In the genomic region with DNA sequence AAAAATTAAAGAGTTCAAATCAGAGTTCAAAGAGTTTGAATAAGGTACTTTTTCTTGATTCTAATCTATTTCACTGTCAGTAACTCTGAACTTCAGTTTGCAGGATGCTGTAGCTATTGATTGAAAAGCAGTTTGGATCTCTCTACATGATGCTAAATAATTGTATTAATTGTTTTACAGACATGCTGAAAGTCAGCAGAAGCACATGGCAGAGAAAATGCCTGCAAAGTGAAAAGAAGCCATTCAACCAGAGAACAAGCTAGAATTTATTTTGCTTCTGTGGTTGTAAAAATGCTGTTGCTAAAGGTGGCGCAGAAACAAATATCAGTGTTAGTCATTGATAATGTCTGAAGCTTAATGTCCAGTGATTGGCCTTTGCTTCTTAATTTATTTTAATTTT, we compare ENCODE assay signal across 15 cellular contexts. TPM values are rescaled to one million over a fixed set of nuclear protein-coding genes. Genes with fewer than 3 reads are reported as not detected.
DNase-seq lines count a peak whose midpoint lies in the region; ATAC-seq and TF ChIP-seq lines count a peak whose summit lies in the region.
"Had no signal": no experiment of that assay in that cellular context is flagged by ENCODE, and none has a peak within 500 bp of the region (broad histone marks: within the 10 kb centered on the region; RNA-seq: fewer than 3 reads in every experiment).

No MANE protein-coding gene starts in this region.

- H3K4me3 ChIP-seq in left ventricle myocardium inferior (no peak overlapping the region), right cardiac atrium (ENCODE audit: low read length) (no peak overlapping the region), osteoblast (ENCODE audit: insufficient read depth, low read length) (no peak overlapping the region)
- H3K4me3 ChIP-seq: BLaER1 treated with 17β-estradiol and CSF1 and Interleukin-3, amounts not matched to agents 10 nM and 100 nM; GM23248 had no signal

- H3K9me3 ChIP-seq in left ventricle myocardium inferior (replicated peaks) (no peaks in the 10 kb centered on the region), right cardiac atrium (ENCODE audit: control insufficient read depth, low read length) (no peaks in the 10 kb centered on the region), osteoblast (ENCODE audit: low read depth, low read length) (no peaks in the 10 kb centered on the region)
- H3K9me3 ChIP-seq: BLaER1 treated with 17β-estradiol and CSF1 and Interleukin-3, amounts not matched to agents 10 nM and 100 nM had no signal

- H2AFZ ChIP-seq in osteoblast (ENCODE audit: low read length), result no peak overlapping the region
- H2AFZ ChIP-seq: GM23248 had no signal

- H3K4me2 ChIP-seq in osteoblast (ENCODE audit: insufficient read depth, low read length), result no peak overlapping the region
- H3K4me2 ChIP-seq: BLaER1 treated with 17β-estradiol and CSF1 and Interleukin-3, amounts not matched to agents 10 nM and 100 nM had no signal

- intact Hi-C loops in left ventricle myocardium inferior (cut with micrococcal nuclease) (no loop called here), right cardiac atrium (cut with DNase I) (no loop called here)

- H3K79me2 ChIP-seq in osteoblast (ENCODE audit: insufficient read depth, low read length), result peaks cover 17% of the 10 kb centered on the region

- ATAC-seq in right cardiac atrium, result no peak
- ATAC-seq: HCT116 had no signal

- TF ChIP-seq CTCF in left ventricle myocardium inferior (IDR thresholded peaks at IDR 0.05; ENCODE audit: borderline replicate concordance), result no peak
- TF ChIP-seq CTCF in osteoblast (IDR thresholded peaks at IDR 0.05; ENCODE audit: extremely low read depth, low read depth, low read length), result no peak

- DNase-seq in left ventricle myocardium inferior, result no peak
- no peak for DNase-seq in right cardiac atrium
- no peak for DNase-seq in osteoblast (ENCODE audit: insufficient read length, low spot score, missing footprints)
- no peak for DNase-seq in germinal center (ENCODE audit: low spot score)
- no peak for DNase-seq in NCI-H1694 (lab: John Stamatoyannopoulos, UW)
- DNase-seq in foreskin melanocyte, result no peak
- DNase-seq: 8988T; CD4-positive, CD25-positive, alpha-beta regulatory T cell; DMS53; GF-D8 had no signal

- H4K20me1 ChIP-seq in osteoblast (ENCODE audit: insufficient read depth, low read length), result no peaks in the 10 kb centered on the region
- H4K20me1 ChIP-seq: BLaER1 treated with 17β-estradiol and CSF1 and Interleukin-3, amounts not matched to agents 10 nM and 100 nM had no signal

- H3K4me1 ChIP-seq in left ventricle myocardium inferior (peaks cover 72% of the 10 kb centered on the region), right cardiac atrium (ENCODE audit: control insufficient read depth, insufficient read depth, low read length) (peaks cover 9% of the 10 kb centered on the region), osteoblast (ENCODE audit: insufficient read depth, low read length) (peaks cover 33% of the 10 kb centered on the region)

- H3K27ac ChIP-seq in left ventricle myocardium inferior (replicated peaks) (peak overlapping the region; percentile 68), right cardiac atrium (ENCODE audit: low read length) (no peak overlapping the region), cingulate gyrus (ENCODE audit: low read depth, low read length) (peak overlapping the region; percentile 78), osteoblast (ENCODE audit: low read depth, low read length) (peak overlapping the region; percentile 67)
- H3K27ac ChIP-seq: BLaER1 treated with 17β-estradiol and CSF1 and Interleukin-3, amounts not matched to agents 10 nM and 100 nM; GM23248 had no signal

- 89% methylated on average over 1 of the region's 1 CpG for WGBS in right cardiac atrium

- H3K36me3 ChIP-seq in left ventricle myocardium inferior, result peaks cover 24% of the 10 kb centered on the region
- H3K36me3 ChIP-seq in osteoblast (ENCODE audit: insufficient read depth, low read length), result peaks cover 30% of the 10 kb centered on the region

- H3K27me3 ChIP-seq in left ventricle myocardium inferior (ENCODE audit: low read depth), result no peaks in the 10 kb centered on the region
- H3K27me3 ChIP-seq in right cardiac atrium (ENCODE audit: control insufficient read depth, insufficient read depth), result no peaks in the 10 kb centered on the region
- H3K27me3 ChIP-seq in osteoblast (ENCODE audit: insufficient read depth, low read length), result no peaks in the 10 kb centered on the region
- H3K27me3 ChIP-seq: BLaER1 treated with 17β-estradiol and CSF1 and Interleukin-3, amounts not matched to agents 10 nM and 100 nM had no signal

RNA-seq across cellular contexts. Expression of a gene that starts 56.9 kb away (rescaled TPM):
- total RNA-seq in left ventricle myocardium inferior, result 62.6 TPM
- total RNA-seq in right cardiac atrium, result 10 to 100 TPM; 34.7 to 53.7 (median 44.0) TPM
- 61.0 TPM for polyA plus RNA-seq in right cardiac atrium
- 1.8 and 2.4 TPM in 2 replicates for total RNA-seq in osteoblast
- total RNA-seq: CD4-positive, CD25-positive, alpha-beta regulatory T cell; HT-29 had no signal
- polyA plus RNA-seq: CD4-positive, CD25-positive, alpha-beta regulatory T cell had no signal

Comparison
In these comparisons a context has a peak if more than half of its experiments do, and no peak if none do; other contexts are left out.
1. RNA of a gene that starts 56.9 kb away (total RNA-seq): 62.6 TPM in left ventricle myocardium inferior (single experiment) and 34.7 to 53.7 TPM in right cardiac atrium; 1.8 to 2.4 TPM in osteoblast; every median in the first group is over 10 times any median in the second.